In genomic region chr3:153291052-153291689, GRCh38 we compare ENCODE assay signal across 8 cellular contexts.
DNase-seq lines count a peak whose midpoint lies in the region; ATAC-seq and TF ChIP-seq lines count a peak whose summit lies in the region.

No MANE protein-coding gene starts in this region.

- ATAC-seq in HG02623 (IDR thresholded peaks at IDR 0.05; ENCODE audit: unreplicated experiment): peak; percentile 48
- no peak for ATAC-seq in GM21619 (IDR thresholded peaks at IDR 0.05; ENCODE audit: unreplicated experiment)

- TF ChIP-seq CTCF in SU-DHL-6 (IDR thresholded peaks at IDR 0.05; ENCODE audit: insufficient read depth, low read length, poor library complexity, severe bottlenecking) (peak; percentile 41), hepatocyte (IDR thresholded peaks at IDR 0.05; ENCODE audit: poor library complexity) (peak; percentile 48)

- peaks cover 19% of the 10 kb centered on the region; the same call in 1 of the 2 replicates for H3F3A ChIP-seq in SU-DHL-6 (ENCODE audit: insufficient read depth)

- H4K20me1 ChIP-seq in SU-DHL-6 (ENCODE audit: low read depth, low read length) (no peaks in the 10 kb centered on the region), hepatocyte (ENCODE audit: insufficient read depth, poor library complexity, severe bottlenecking) (no peaks in the 10 kb centered on the region)

- H3K27me3 ChIP-seq in SU-DHL-6 (ENCODE audit: low read length) (no peaks in the 10 kb centered on the region), hepatocyte (no peaks in the 10 kb centered on the region)

- DNase-seq in ELF-1 (ENCODE audit: low read depth, low spot score) (peak; percentile 13), hepatocyte (ENCODE audit: low spot score) (peak; percentile 23), NCI-H1092 treated with DMSO at 0.1 percent for 48 hours (lab: John Stamatoyannopoulos, UW) (no peak), NCI-H774 (lab: John Stamatoyannopoulos, UW) (no peak), inferior parietal cortex (ENCODE audit: extremely low spot score) (no peak)

- H3K79me2 ChIP-seq in SU-DHL-6 (ENCODE audit: insufficient read depth, low read length) (no peaks in the 10 kb centered on the region), hepatocyte (no peaks in the 10 kb centered on the region)

- no peaks in the 10 kb centered on the region for H3K4me1 ChIP-seq in hepatocyte (ENCODE audit: insufficient read depth)

- peak overlapping the region; percentile 42 for H2AFZ ChIP-seq in SU-DHL-6 (ENCODE audit: low read depth, low read length, severe bottlenecking)
- no peak overlapping the region for H2AFZ ChIP-seq in hepatocyte

- no peak overlapping the region for H3K9ac ChIP-seq in SU-DHL-6 (ENCODE audit: low read length)

- H3K9me3 ChIP-seq in SU-DHL-6 (ENCODE audit: insufficient read depth, low read length) (no peaks in the 10 kb centered on the region), hepatocyte (ENCODE audit: low read depth) (no peaks in the 10 kb centered on the region)

- H3K9me2 ChIP-seq in SU-DHL-6 (replicated peaks; ENCODE audit: insufficient read depth, low read length) (no peaks in the 10 kb centered on the region), hepatocyte (replicated peaks; ENCODE audit: insufficient read depth) (no peaks in the 10 kb centered on the region)

- H3K4me2 ChIP-seq in SU-DHL-6 (ENCODE audit: low read depth, low read length, poor library complexity, severe bottlenecking) (peak overlapping the region; percentile 58), hepatocyte (no peak overlapping the region)

- H3K36me3 ChIP-seq in SU-DHL-6 (ENCODE audit: low read length): no peaks in the 10 kb centered on the region
- H3K36me3 ChIP-seq in hepatocyte (replicated peaks; ENCODE audit: insufficient read depth, low read depth): no peaks in the 10 kb centered on the region

- peak overlapping the region; percentile 63 for H3K27ac ChIP-seq in SU-DHL-6 (ENCODE audit: low read depth, low read length)
- H3K27ac ChIP-seq in hepatocyte: no peak overlapping the region

- H3K4me3 ChIP-seq in SU-DHL-6 (ENCODE audit: insufficient read depth, low read length, poor library complexity, severe bottlenecking) (no peak overlapping the region), hepatocyte (no peak overlapping the region)

- 49% methylated on average over 3 of the region's 3 CpGs for WGBS in hepatocyte (ENCODE audit: low lambda C conversion rate, missing lambda C conversion rate)

Comparison
In these comparisons a context has a peak if more than half of its experiments do, and no peak if none do; other contexts are left out.
1. DNase-seq: peak in ELF-1 (single experiment) and hepatocyte (single experiment); none in NCI-H1092 treated with DMSO at 0.1 percent for 48 hours (single experiment), NCI-H774 (single experiment) and inferior parietal cortex (single experiment).